In the genomic region with DNA sequence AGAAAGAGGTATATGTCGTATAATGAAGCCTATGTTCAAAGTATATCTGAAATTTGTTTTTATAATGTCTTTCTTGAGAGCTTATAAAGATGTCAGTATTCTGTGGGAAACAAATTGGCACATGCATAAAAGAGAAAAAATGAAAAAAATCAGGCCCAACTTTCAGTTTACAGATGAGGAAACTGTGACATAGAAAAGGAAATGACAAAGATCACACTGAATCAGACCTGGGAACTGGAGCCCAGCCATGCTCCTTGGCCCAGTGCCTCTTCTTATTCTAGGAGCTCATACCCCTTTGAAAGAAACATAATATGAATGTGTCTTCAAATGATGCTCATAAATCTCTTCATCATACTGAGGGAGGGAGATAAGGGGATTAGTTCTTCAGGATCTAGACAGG, we compare ENCODE assay signal across 9 cellular contexts. TPM values are rescaled to one million over a fixed set of nuclear protein-coding genes. Genes with fewer than 3 reads are reported as not detected.
DNase-seq lines count a peak whose midpoint lies in the region; ATAC-seq and TF ChIP-seq lines count a peak whose summit lies in the region.
"Had no signal": no experiment of that assay in that cellular context is flagged by ENCODE, and none has a peak within 500 bp of the region (broad histone marks: within the 10 kb centered on the region; RNA-seq: fewer than 3 reads in every experiment).

No MANE protein-coding gene starts in this region.

- intact Hi-C loops in Right ventricle myocardium superior (cut with DNase I) (loop anchor here (5.0 to 10.0 kb wide), 2 partner anchors 98 to 250 kb away; partner anchors contain the start of gene ATP13A3), Right ventricle myocardium inferior (cut with DNase I) (no loop called here), right cardiac atrium (cut with DNase I) (no loop called here)
- intact Hi-C loops in activated T-helper 1 cell treated with anti-CD3 and anti-CD28 coated beads, Interleukin-12 subunit alpha, Interleukin-12 subunit beta, Interleukin-2, Interleukin-4 antibody, amounts not matched to agents 30 ng/mL and 10 ng/mL and 1 ng/mL, durations not matched to agents 14 hours and 24 hours and 36 hours (cut with micrococcal nuclease), result loop anchor here (1.0 to 10.0 kb wide), 7 partner anchors 9 to 960 kb away; partner anchors contain the start of genes HES1 and PPP1R2

- H3K27me3 ChIP-seq in right cardiac atrium (ENCODE audit: control insufficient read depth, insufficient read depth), result no peaks in the 10 kb centered on the region
- H3K27me3 ChIP-seq in thoracic aorta (replicated peaks; ENCODE audit: insufficient read depth), result no peaks in the 10 kb centered on the region
- H3K27me3 ChIP-seq: uterus had no signal

- WGBS in right cardiac atrium, result 96% methylated on average over 1 of the region's 1 CpG

- peaks cover 34% of the 10 kb centered on the region for H3K4me1 Mint-ChIP-seq in activated T-helper 1 cell treated with anti-CD3 and anti-CD28 coated beads, Interleukin-12 subunit alpha, Interleukin-12 subunit beta, Interleukin-2, Interleukin-4 antibody, amounts not matched to agents 30 ng/mL and 10 ng/mL and 1 ng/mL, durations not matched to agents 14 hours and 24 hours and 36 hours (ENCODE audit: low read depth)

- H3K4me1 ChIP-seq in right cardiac atrium (ENCODE audit: control insufficient read depth, insufficient read depth, low read length), result peaks cover 2% of the 10 kb centered on the region
- H3K4me1 ChIP-seq in thoracic aorta (ENCODE audit: control insufficient read depth in 1 of 2, low read depth in 2 of 2), result peaks cover 15 to 37% of the 10 kb centered on the region in 2 donors
- H3K4me1 ChIP-seq: uterus had no signal

- H3K4me3 Mint-ChIP-seq in activated T-helper 1 cell treated with anti-CD3 and anti-CD28 coated beads, Interleukin-12 subunit alpha, Interleukin-12 subunit beta, Interleukin-2, Interleukin-4 antibody, amounts not matched to agents 30 ng/mL and 10 ng/mL and 1 ng/mL, durations not matched to agents 14 hours and 24 hours and 36 hours, result peak overlapping the region; percentile 98

- peak overlapping the region; percentile 96 for H3K27ac Mint-ChIP-seq in activated T-helper 1 cell treated with anti-CD3 and anti-CD28 coated beads, Interleukin-12 subunit alpha, Interleukin-12 subunit beta, Interleukin-2, Interleukin-4 antibody, amounts not matched to agents 30 ng/mL and 10 ng/mL and 1 ng/mL, durations not matched to agents 14 hours and 24 hours and 36 hours

- no peaks in the 10 kb centered on the region for H3K9me3 Mint-ChIP-seq in activated T-helper 1 cell treated with anti-CD3 and anti-CD28 coated beads, Interleukin-12 subunit alpha, Interleukin-12 subunit beta, Interleukin-2, Interleukin-4 antibody, amounts not matched to agents 30 ng/mL and 10 ng/mL and 1 ng/mL, durations not matched to agents 14 hours and 24 hours and 36 hours

- H3K36me3 Mint-ChIP-seq in activated T-helper 1 cell treated with anti-CD3 and anti-CD28 coated beads, Interleukin-12 subunit alpha, Interleukin-12 subunit beta, Interleukin-2, Interleukin-4 antibody, amounts not matched to agents 30 ng/mL and 10 ng/mL and 1 ng/mL, durations not matched to agents 14 hours and 24 hours and 36 hours (ENCODE audit: low read depth), result peaks cover 9% of the 10 kb centered on the region

- ATAC-seq in Right ventricle myocardium superior (ENCODE audit: poor library complexity) (no peak), Right ventricle myocardium inferior (no peak), right cardiac atrium (no peak), thoracic aorta (ENCODE audit: insufficient number of reproducible peaks, low FRiP score, low read depth) (no peak), GM19395 (IDR thresholded peaks at IDR 0.05; ENCODE audit: unreplicated experiment) (no peak), esophagus mucosa (no peak), omental fat pad (ENCODE audit: low FRiP score) (no peak)

- DNase-seq in Right ventricle myocardium superior, result peak; percentile 50
- no peak for DNase-seq in Right ventricle myocardium inferior (ENCODE audit: missing footprints)
- DNase-seq in activated T-helper 1 cell treated with anti-CD3 and anti-CD28 coated beads, Interleukin-12 subunit alpha, Interleukin-12 subunit beta, Interleukin-2, Interleukin-4 antibody, amounts not matched to agents 30 ng/mL and 10 ng/mL and 1 ng/mL, durations not matched to agents 14 hours and 24 hours and 36 hours (ENCODE audit: low spot score), result no peak
- DNase-seq in right cardiac atrium, result peak in 2 of 3 donors; percentile 53 to 77
- DNase-seq in thoracic aorta (ENCODE audit: low spot score), result no peak
- DNase-seq in omental fat pad (ENCODE audit: low spot score), result no peak
- DNase-seq: uterus had no signal

- no peaks in the 10 kb centered on the region for H3K36me3 ChIP-seq in thoracic aorta
- H3K36me3 ChIP-seq: uterus had no signal

- TF ChIP-seq CTCF in thoracic aorta (IDR thresholded peaks at IDR 0.05) (no peak), omental fat pad (IDR thresholded peaks at IDR 0.05) (no peak)

- H3K9me3 ChIP-seq in right cardiac atrium (ENCODE audit: control insufficient read depth, low read length) (no peaks in the 10 kb centered on the region), thoracic aorta (no peaks in the 10 kb centered on the region)
- H3K9me3 ChIP-seq: uterus had no signal

- no peak overlapping the region for H3K27ac ChIP-seq in right cardiac atrium (ENCODE audit: low read length)
- H3K27ac ChIP-seq in thoracic aorta, result peak overlapping the region; percentile 94 to 96

- peaks cover 7% of the 10 kb centered on the region for H3K27me3 Mint-ChIP-seq in activated T-helper 1 cell treated with anti-CD3 and anti-CD28 coated beads, Interleukin-12 subunit alpha, Interleukin-12 subunit beta, Interleukin-2, Interleukin-4 antibody, amounts not matched to agents 30 ng/mL and 10 ng/mL and 1 ng/mL, durations not matched to agents 14 hours and 24 hours and 36 hours (ENCODE audit: insufficient read depth)

- H3K4me3 ChIP-seq in right cardiac atrium (ENCODE audit: low read length), result no peak overlapping the region
- peak overlapping the region; percentile 85 for H3K4me3 ChIP-seq in thoracic aorta

RNA-seq across cellular contexts. Expression of gene TMEM44, which starts 48.4 kb away (rescaled TPM):
- 3.6 TPM for total RNA-seq in Right ventricle myocardium superior
- 6.1 TPM for total RNA-seq in Right ventricle myocardium inferior
- total RNA-seq in activated T-helper 1 cell treated with anti-CD3 and anti-CD28 coated beads, Interleukin-12 subunit alpha, Interleukin-12 subunit beta, Interleukin-2, Interleukin-4 antibody, amounts not matched to agents 30 ng/mL and 10 ng/mL and 1 ng/mL, durations not matched to agents 14 hours and 24 hours and 36 hours, result 2.1 and 2.4 TPM in 2 replicates
- 10 to 100 TPM in 1 of 4 donors, 1 to 10 TPM in 3; 5.1 to 11.3 (median 8.5) TPM for total RNA-seq in right cardiac atrium
- 7.6 TPM for polyA plus RNA-seq in right cardiac atrium
- total RNA-seq in thoracic aorta, result 10 to 100 TPM; 11.0 to 11.5 TPM
- 7.9 TPM for total RNA-seq in esophagus mucosa
- total RNA-seq in omental fat pad, result 10 to 100 TPM in 1 of 4 donors, 1 to 10 TPM in 3; 3.3 to 26.8 (median 7.5) TPM

Comparison
In these comparisons a context has a peak if more than half of its experiments do, and no peak if none do; other contexts are left out.
1. DNase-seq: peak in Right ventricle myocardium superior (single experiment) and right cardiac atrium (2 of 3); none in Right ventricle myocardium inferior (single experiment), activated T-helper 1 cell treated with anti-CD3 and anti-CD28 coated beads, Interleukin-12 subunit alpha, Interleukin-12 subunit beta, Interleukin-2, Interleukin-4 antibody, amounts not matched to agents 30 ng/mL and 10 ng/mL and 1 ng/mL, durations not matched to agents 14 hours and 24 hours and 36 hours (single experiment), thoracic aorta (single experiment) and omental fat pad (single experiment).
2. intact Hi-C loops: an anchor here in Right ventricle myocardium superior (5.0 to 10.0 kb wide) and activated T-helper 1 cell treated with anti-CD3 and anti-CD28 coated beads, Interleukin-12 subunit alpha, Interleukin-12 subunit beta, Interleukin-2, Interleukin-4 antibody, amounts not matched to agents 30 ng/mL and 10 ng/mL and 1 ng/mL, durations not matched to agents 14 hours and 24 hours and 36 hours (1.0 to 10.0 kb wide); none called in Right ventricle myocardium inferior and right cardiac atrium.